Comparison of ENCODE assay signal across 8 cellular contexts in genomic region chr19:19821366-19822147, GRCh38. TPM values are rescaled to one million over a fixed set of nuclear protein-coding genes. Genes with fewer than 3 reads are reported as not detected.
DNase-seq lines count a peak whose midpoint lies in the region; ATAC-seq and TF ChIP-seq lines count a peak whose summit lies in the region.

Gene ZNF506 (minus strand): TSS chr19:19821750. CDS start chr19:19821603, 147 bp downstream.

- TF ChIP-seq CTCF in AG10803 (conservative IDR thresholded peaks at IDR 0.05; ENCODE audit: low read length) (no peak), lung (IDR thresholded peaks at IDR 0.05; ENCODE audit: control extremely low read depth, extremely low read depth) (no peak)

- peaks cover 0 to 9% of the 10 kb centered on the region in 2 donors for H3K9me3 ChIP-seq in lung (ENCODE audit: control insufficient read depth in 2 of 2, insufficient read depth in 1 of 2, low read length in 1 of 2)

- WGBS in lung, 2 donors: 0 to 1% methylated on average over 33 to 35 of the region's 35 CpGs

- H3K4me3 ChIP-seq in AG10803 (ENCODE audit: low read length) (peak within 1 kb of the TSS; percentile 86), lung (peak within 1 kb of the TSS; percentile 61)

- CTCF ChIA-PET in activated CD8-positive, alpha-beta memory T cell treated with anti-CD3 and anti-CD28 coated beads for 36 hours (lab: Charles Lee): interaction anchor here (0.6 to 1.4 kb wide), 4 partner anchors 9 to 153 kb away, joined by 3 to 5 read pairs (median 4); partner anchors contain the start of genes ZNF101 and ZNF253

- H3K4me1 ChIP-seq in lung (ENCODE audit: control insufficient read depth in 2 of 2, insufficient read depth in 2 of 2, low read length in 2 of 2): peaks cover 0 to 4% of the 10 kb centered on the region in 2 donors

- ATAC-seq in GM19035 (IDR thresholded peaks at IDR 0.05; ENCODE audit: unreplicated experiment) (peak; percentile 89), HG03354 (IDR thresholded peaks at IDR 0.05; ENCODE audit: poor library complexity, severe bottlenecking, unreplicated experiment) (peak; percentile 91), lung (ENCODE audit: insufficient read depth, low FRiP score) (peak; percentile 95)

- no peaks in the 10 kb centered on the region for H3K27me3 ChIP-seq in lung (ENCODE audit: control insufficient read depth, insufficient read depth)

- peak within 1 kb of the TSS; percentile 89 to 100 for H3K27ac ChIP-seq in lung (ENCODE audit: low read depth in 1 of 2, low read length in 1 of 2)

- no peaks in the 10 kb centered on the region for H3K36me3 ChIP-seq in lung (ENCODE audit: control insufficient read depth in 2 of 2, insufficient read depth in 2 of 2, low read length in 2 of 2)

- DNase-seq in AG10803 (ENCODE audit: low read depth) (peak; percentile 95), NCI-H526 treated with DMSO at 0.1 percent for 48 hours (lab: John Stamatoyannopoulos, UW) (peak; percentile 57), lung (ENCODE audit: low spot score) (peak; percentile 97)
- DNase-seq in effector CD4-positive, alpha-beta T cell: peak; percentile 97
- peak; percentile 95 to 97 (median 97) for DNase-seq in stimulated activated CD4-positive, alpha-beta T cell treated with anti-CD3 and anti-CD28 coated beads, TNF-alpha, amount 100 ng/mL, for 24 hours (ENCODE audit: low read depth in 3 of 3)

- POLR2A ChIA-PET in activated CD8-positive, alpha-beta memory T cell treated with anti-CD3 and anti-CD28 coated beads for 36 hours (lab: Charles Lee): interaction anchor here (0.5 to 2.4 kb wide), 14 partner anchors 10 to 602 kb away, joined by 3 to 25 read pairs (median 4); partner anchors contain the start of genes ZNF101, ZNF253 and ZNF93

RNA-seq across cellular contexts. Expression of gene ZNF506, which starts in this region (rescaled TPM):
- 10 to 100 TPM; 21.7 to 25.2 TPM for total RNA-seq in activated CD8-positive, alpha-beta memory T cell treated with anti-CD3 and anti-CD28 coated beads for 36 hours
- total RNA-seq in lung: 10 to 100 TPM; 18.8 to 59.4 TPM
- 1 to 10 TPM; 4.6 to 5.5 TPM for polyA plus RNA-seq in lung

Comparison
In these comparisons a context has a peak if more than half of its experiments do, and no peak if none do; other contexts are left out.
1. Peak in every context shown above with its lines: DNase-seq, ATAC-seq, H3K4me3 ChIP-seq and H3K27ac ChIP-seq.